Comparison of ENCODE assay signal across 1 cellular context in genomic region chr7:2369139-2369538, GRCh38.
TF ChIP-seq lines count a peak whose summit lies in the region.

No MANE protein-coding gene starts in this region.

TF ChIP-seq in K562, 482 proteins besides CTCF, POLR2A, EP300 and RAD21:
- TF ChIP-seq THRAP3 (IDR thresholded peaks at IDR 0.05; ENCODE audit: borderline replicate concordance) (no peak), MEF2A (IDR thresholded peaks at IDR 0.05; ENCODE audit: control insufficient read depth, low read depth, low read length) (no peak)
